In the genomic region with DNA sequence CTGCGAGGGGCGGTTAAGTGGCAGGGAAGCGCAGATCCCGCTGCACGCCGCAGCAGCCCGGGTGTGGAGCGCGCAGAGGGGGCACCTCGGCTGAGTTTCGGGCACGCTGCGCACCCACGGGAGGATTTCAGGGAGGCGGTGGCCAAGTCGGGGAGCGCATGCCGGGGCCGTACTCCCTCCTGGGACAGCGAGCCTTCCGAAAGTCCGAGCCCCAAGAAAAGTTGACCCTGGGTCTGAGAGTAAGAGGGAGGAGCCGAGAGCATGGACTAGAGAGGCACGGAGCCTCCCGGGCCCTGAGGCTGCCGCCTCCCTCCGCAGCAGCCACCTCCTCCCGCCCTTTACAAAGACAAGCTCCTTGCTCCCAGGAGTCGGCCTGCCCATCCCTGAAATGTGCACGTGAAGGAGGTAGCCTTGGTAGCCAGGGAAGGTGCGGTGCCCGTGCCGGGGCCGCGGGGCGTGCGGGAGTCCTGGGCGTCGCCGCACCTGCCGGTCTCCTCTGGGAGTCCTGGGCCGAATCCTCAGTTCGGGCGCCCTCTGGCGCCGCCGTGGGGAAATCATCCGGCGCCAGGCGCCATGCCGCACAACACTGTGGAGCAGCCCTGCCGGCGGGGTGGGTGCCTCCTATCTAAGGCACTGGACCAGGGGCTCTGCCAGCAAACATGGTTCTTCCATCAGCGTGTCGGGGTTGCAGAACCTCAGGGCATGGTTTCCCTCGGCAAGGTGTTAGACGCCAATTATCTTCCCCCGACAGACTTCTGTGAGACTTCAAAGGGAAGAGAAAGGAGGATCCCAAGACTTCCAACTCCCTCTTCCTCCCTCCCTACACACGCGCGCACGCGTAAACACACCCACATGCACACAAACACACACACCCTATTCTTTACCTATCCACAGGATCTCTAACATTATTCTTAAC, we compare ENCODE assay signal across 8 cellular contexts.
A peak's percentile ranks its signal among the peaks of the same experiment; 100 is the strongest.
DNase-seq lines count a peak whose midpoint lies in the region; ATAC-seq and TF ChIP-seq lines count a peak whose summit lies in the region.

No MANE protein-coding gene starts in this region.

- H3K9me3 ChIP-seq in BLaER1 treated with 17β-estradiol and CSF1 and Interleukin-3, amounts not matched to agents 10 nM and 100 nM (replicated peaks in 1 of 11): no peaks in the 10 kb centered on the region
- H3K9me3 ChIP-seq in endocrine pancreas (ENCODE audit: control insufficient read depth, low read length): no peaks in the 10 kb centered on the region

- H3K27ac ChIP-seq in BLaER1 treated with 17β-estradiol and CSF1 and Interleukin-3, amounts not matched to agents 10 nM and 100 nM: no peak overlapping the region

- H3K27me3 ChIP-seq in BLaER1 treated with 17β-estradiol and CSF1 and Interleukin-3, amounts not matched to agents 10 nM and 100 nM: peaks cover 19 to 32% (median 26%) of the 10 kb centered on the region in 11 experiments
- H3K27me3 ChIP-seq in endocrine pancreas (ENCODE audit: control insufficient read depth, insufficient read depth, low read length): no peaks in the 10 kb centered on the region

- H3K4me1 Mint-ChIP-seq in activated CD8-positive, alpha-beta T cell treated with anti-CD3 and anti-CD28 coated beads, Interleukin-2, amount 10 ng/mL, durations not matched to agents 7 days and 5 days (ENCODE audit: low read depth): peaks cover 12% of the 10 kb centered on the region
- peaks cover 25% of the 10 kb centered on the region for H3K4me1 Mint-ChIP-seq in mesothelial cell of epicardium

- no peaks in the 10 kb centered on the region for H3K36me3 ChIP-seq in BLaER1 treated with 17β-estradiol and CSF1 and Interleukin-3, amounts not matched to agents 10 nM and 100 nM
- H3K36me3 ChIP-seq in endocrine pancreas (ENCODE audit: control insufficient read depth, insufficient read depth, low read length): no peaks in the 10 kb centered on the region

- peak overlapping the region; percentile 65 to 89 (median 76) for H3K4me2 ChIP-seq in BLaER1 treated with 17β-estradiol and CSF1 and Interleukin-3, amounts not matched to agents 10 nM and 100 nM

- no peaks in the 10 kb centered on the region for H3K9me3 Mint-ChIP-seq in activated CD8-positive, alpha-beta T cell treated with anti-CD3 and anti-CD28 coated beads, Interleukin-2, amount 10 ng/mL, durations not matched to agents 7 days and 5 days (ENCODE audit: insufficient read depth)
- H3K9me3 Mint-ChIP-seq in mesothelial cell of epicardium: no peaks in the 10 kb centered on the region

- ATAC-seq in HG03439 (IDR thresholded peaks at IDR 0.05; ENCODE audit: unreplicated experiment): peak; percentile 93
- peak; percentile 100 for ATAC-seq in activated CD8-positive, alpha-beta T cell treated with anti-CD3 and anti-CD28 coated beads, Interleukin-2, amount 10 ng/mL, durations not matched to agents 7 days and 5 days

- H3K27ac Mint-ChIP-seq in activated CD8-positive, alpha-beta T cell treated with anti-CD3 and anti-CD28 coated beads, Interleukin-2, amount 10 ng/mL, durations not matched to agents 7 days and 5 days: no peak overlapping the region
- H3K27ac Mint-ChIP-seq in mesothelial cell of epicardium: no peak overlapping the region

- POLR2A ChIA-PET in activated CD8-positive, alpha-beta T cell treated with anti-CD3 and anti-CD28 coated beads, Interleukin-2, amount 10 ng/mL, durations not matched to agents 7 days and 5 days (lab: Charles Lee): no interaction called here

- peak overlapping the region; percentile 44 to 63 (median 50) for H3K4me3 ChIP-seq in BLaER1 treated with 17β-estradiol and CSF1 and Interleukin-3, amounts not matched to agents 10 nM and 100 nM
- peak overlapping the region; percentile 32 for H3K4me3 ChIP-seq in endocrine pancreas (ENCODE audit: control insufficient read depth, insufficient read depth, low read length)

- H3K4me3 Mint-ChIP-seq in activated CD8-positive, alpha-beta T cell treated with anti-CD3 and anti-CD28 coated beads, Interleukin-2, amount 10 ng/mL, durations not matched to agents 7 days and 5 days: peak overlapping the region; percentile 69
- peak overlapping the region; percentile 73 for H3K4me3 Mint-ChIP-seq in mesothelial cell of epicardium

- peaks cover 38% of the 10 kb centered on the region for H3K27me3 Mint-ChIP-seq in activated CD8-positive, alpha-beta T cell treated with anti-CD3 and anti-CD28 coated beads, Interleukin-2, amount 10 ng/mL, durations not matched to agents 7 days and 5 days (ENCODE audit: low read depth)
- H3K27me3 Mint-ChIP-seq in mesothelial cell of epicardium (ENCODE audit: low read depth): peaks cover 43% of the 10 kb centered on the region

- peak; percentile 78 for TF ChIP-seq CTCF in mesothelial cell of epicardium (IDR thresholded peaks at IDR 0.05; ENCODE audit: unreplicated experiment)

- H4K20me1 ChIP-seq in BLaER1 treated with 17β-estradiol and CSF1 and Interleukin-3, amounts not matched to agents 10 nM and 100 nM: no peaks in the 10 kb centered on the region

- H3K36me3 Mint-ChIP-seq in activated CD8-positive, alpha-beta T cell treated with anti-CD3 and anti-CD28 coated beads, Interleukin-2, amount 10 ng/mL, durations not matched to agents 7 days and 5 days (ENCODE audit: low read depth): no peaks in the 10 kb centered on the region
- H3K36me3 Mint-ChIP-seq in mesothelial cell of epicardium: no peaks in the 10 kb centered on the region

- peaks cover 0 to 15% (median 9%) of the 10 kb centered on the region in 10 experiments; a peak in 8 of 20 replicates for H3K4me1 ChIP-seq in BLaER1 treated with 17β-estradiol and CSF1 and Interleukin-3, amounts not matched to agents 10 nM and 100 nM
- peaks cover 3% of the 10 kb centered on the region for H3K4me1 ChIP-seq in endocrine pancreas (ENCODE audit: control insufficient read depth, insufficient read depth, low read length)

- DNase-seq in GM19240 (ENCODE audit: insufficient read length, low spot score) (peak; percentile 76), NCI-H748 treated with DMSO at 0.1 percent for 48 hours (lab: John Stamatoyannopoulos, UW) (peak; percentile 80), mesothelial cell of epicardium (ENCODE audit: low spot score in 2 of 2, unreplicated experiment in 2 of 2) (peak; percentile 68 to 91)
- peak; percentile 73 for DNase-seq in activated CD8-positive, alpha-beta T cell treated with anti-CD3 and anti-CD28 coated beads, Interleukin-2, amount 10 ng/mL, durations not matched to agents 7 days and 5 days
- peak; percentile 57 for DNase-seq in stimulated activated CD8-positive, alpha-beta memory T cell treated with anti-CD3 and anti-CD28 coated beads, Interleukin-15, amount 100 ng/mL, for 24 hours (ENCODE audit: low read depth)

- CTCF ChIA-PET in activated CD8-positive, alpha-beta T cell treated with anti-CD3 and anti-CD28 coated beads, Interleukin-2, amount 10 ng/mL, durations not matched to agents 7 days and 5 days (lab: Charles Lee): interaction anchor here (0.6 to 1.6 kb wide), 7 partner anchors 17 to 1383 kb away, joined by 3 to 4 read pairs (median 3); no protein-coding TSS in a partner anchor

- peak overlapping the region in 2 of 11 experiments; percentile 21 to 37; a peak in 1 of 22 replicates for H3K9ac ChIP-seq in BLaER1 treated with 17β-estradiol and CSF1 and Interleukin-3, amounts not matched to agents 10 nM and 100 nM
- H3K9ac ChIP-seq in endocrine pancreas (ENCODE audit: control insufficient read depth, insufficient read depth, low read length): peak overlapping the region; percentile 69
